Comparison of ENCODE assay signal across 24 cellular contexts in genomic region chr1:54615531-54616245, GRCh38. TPM values are rescaled to one million over a fixed set of nuclear protein-coding genes. Genes with fewer than 3 reads are reported as not detected.
DNase-seq lines count a peak whose midpoint lies in the region; ATAC-seq and TF ChIP-seq lines count a peak whose summit lies in the region.
"Had no signal": no experiment of that assay in that cellular context is flagged by ENCODE, and none has a peak within 500 bp of the region (broad histone marks: within the 10 kb centered on the region; RNA-seq: fewer than 3 reads in every experiment).

No MANE protein-coding gene starts in this region.

- H2BK12ac ChIP-seq in trophoblast cell (ENCODE audit: low read length) = no peak overlapping the region

- H3K4me3 Mint-ChIP-seq in endodermal cell = no peak overlapping the region
- H3K4me3 Mint-ChIP-seq: activated B cell treated with CpG ODN at 0.5 μM for 24 hours; activated CD8-positive, alpha-beta T cell treated with anti-CD3 and anti-CD28 coated beads for 36 hours; activated naive CD8-positive, alpha-beta T cell treated with anti-CD3 and anti-CD28 coated beads, Interleukin-2, amount 10 ng/mL, durations not matched to agents 7 days and 5 days; memory B cell; natural killer cell treated with Interleukin-12 subunit alpha and Interleukin-12 subunit beta and Interleukin-15 and Interleukin-18, amount 100 ng/mL, for 72 hours; stimulated activated effector memory CD8-positive, alpha-beta T cell treated with anti-CD3 and anti-CD28 coated beads, Interleukin-12 subunit alpha, Interleukin-12 subunit beta, amount 100 ng/mL, for 72 hours had no signal

- H4K8ac ChIP-seq in trophoblast cell (ENCODE audit: low read depth, low read length) = no peak overlapping the region

- H3K79me1 ChIP-seq in trophoblast cell (ENCODE audit: low read length) = no peaks in the 10 kb centered on the region

- H3K4ac ChIP-seq in trophoblast cell (ENCODE audit: low read depth, low read length) = no peak overlapping the region

- no peak overlapping the region for H2AK5ac ChIP-seq in trophoblast cell (ENCODE audit: low read length)

- no peak overlapping the region for H2BK120ac ChIP-seq in trophoblast cell (ENCODE audit: insufficient read depth, low read length, poor library complexity)

- no peaks in the 10 kb centered on the region for H3K9me2 ChIP-seq in Karpas-422 (replicated peaks; ENCODE audit: insufficient read depth, low read length)

- no peak overlapping the region for H3K23ac ChIP-seq in trophoblast cell (ENCODE audit: low read length)

- no peak overlapping the region for H3K27ac Mint-ChIP-seq in endodermal cell
- H3K27ac Mint-ChIP-seq: activated B cell treated with CpG ODN at 0.5 μM for 24 hours; activated CD8-positive, alpha-beta T cell treated with anti-CD3 and anti-CD28 coated beads for 36 hours; activated naive CD8-positive, alpha-beta T cell treated with anti-CD3 and anti-CD28 coated beads, Interleukin-2, amount 10 ng/mL, durations not matched to agents 7 days and 5 days; memory B cell; natural killer cell treated with Interleukin-12 subunit alpha and Interleukin-12 subunit beta and Interleukin-15 and Interleukin-18, amount 100 ng/mL, for 72 hours; stimulated activated effector memory CD8-positive, alpha-beta T cell treated with anti-CD3 and anti-CD28 coated beads, Interleukin-12 subunit alpha, Interleukin-12 subunit beta, amount 100 ng/mL, for 72 hours had no signal

- 37 to 54% methylated on average over 3 to 8 of the region's 13 CpGs for WGBS in gastroesophageal sphincter (ENCODE audit: low coverage in 1 of 2), 2 donors
- WGBS in trophoblast cell (ENCODE audit: extremely low coverage, insufficient coverage, insufficient read length) = no CpG with 5 or more reads among the region's 13 CpGs
- 83 to 87% methylated on average over 8 to 13 of the region's 13 CpGs for WGBS in endodermal cell (ENCODE audit: insufficient coverage in 1 of 2, insufficient read length in 1 of 2), 2 experiments

- H3K9me3 Mint-ChIP-seq in endodermal cell = no peaks in the 10 kb centered on the region
- H3K9me3 Mint-ChIP-seq: activated B cell treated with CpG ODN at 0.5 μM for 24 hours; activated CD8-positive, alpha-beta T cell treated with anti-CD3 and anti-CD28 coated beads for 36 hours; activated naive CD8-positive, alpha-beta T cell treated with anti-CD3 and anti-CD28 coated beads, Interleukin-2, amount 10 ng/mL, durations not matched to agents 7 days and 5 days; memory B cell; natural killer cell treated with Interleukin-12 subunit alpha and Interleukin-12 subunit beta and Interleukin-15 and Interleukin-18, amount 100 ng/mL, for 72 hours; stimulated activated effector memory CD8-positive, alpha-beta T cell treated with anti-CD3 and anti-CD28 coated beads, Interleukin-12 subunit alpha, Interleukin-12 subunit beta, amount 100 ng/mL, for 72 hours had no signal

- H4K12ac ChIP-seq in trophoblast cell (ENCODE audit: low read depth, low read length) = no peak overlapping the region

- no peaks in the 10 kb centered on the region for H3K9me3 ChIP-seq in Karpas-422 (ENCODE audit: low read length)
- no peaks in the 10 kb centered on the region for H3K9me3 ChIP-seq in Peyer's patch
- H3K9me3 ChIP-seq in gastroesophageal sphincter = no peaks in the 10 kb centered on the region
- H3K9me3 ChIP-seq in trophoblast cell (ENCODE audit: insufficient read depth, low read depth, low read length) = no peaks in the 10 kb centered on the region
- H3K9me3 ChIP-seq in endodermal cell (ENCODE audit: control insufficient read depth, low read length) = no peaks in the 10 kb centered on the region
- H3K9me3 ChIP-seq: psoas muscle, thoracic aorta had no signal

- H4K91ac ChIP-seq in trophoblast cell (ENCODE audit: low read depth, low read length) = no peak overlapping the region

- no peak overlapping the region for H3K18ac ChIP-seq in trophoblast cell (ENCODE audit: low read length)

- H3K79me2 ChIP-seq in Karpas-422 (ENCODE audit: low read length) = no peaks in the 10 kb centered on the region
- H3K79me2 ChIP-seq in trophoblast cell (ENCODE audit: control insufficient read depth, insufficient read depth, low read length, poor library complexity) = no peaks in the 10 kb centered on the region

- H3K4me3 ChIP-seq in Karpas-422 (ENCODE audit: low read length) (no peak overlapping the region), Peyer's patch (peak overlapping the region in 1 of 4 donors; percentile 19), gastroesophageal sphincter (no peak overlapping the region), trophoblast cell (ENCODE audit: low read depth, low read length) (peak overlapping the region; percentile 3), endodermal cell (ENCODE audit: low read length) (no peak overlapping the region)
- H3K4me3 ChIP-seq: psoas muscle, thoracic aorta had no signal

- no peak overlapping the region for H3K14ac ChIP-seq in trophoblast cell (ENCODE audit: low read length)

- peaks cover 6% of the 10 kb centered on the region for H3K4me1 Mint-ChIP-seq in endodermal cell
- H3K4me1 Mint-ChIP-seq: activated B cell treated with CpG ODN at 0.5 μM for 24 hours; activated naive CD8-positive, alpha-beta T cell treated with anti-CD3 and anti-CD28 coated beads, Interleukin-2, amount 10 ng/mL, durations not matched to agents 7 days and 5 days; memory B cell; stimulated activated effector memory CD8-positive, alpha-beta T cell treated with anti-CD3 and anti-CD28 coated beads, Interleukin-12 subunit alpha, Interleukin-12 subunit beta, amount 100 ng/mL, for 72 hours had no signal

- no peak overlapping the region for H3K27ac ChIP-seq in Karpas-422 (ENCODE audit: low read length)
- H3K27ac ChIP-seq in Peyer's patch = no peak overlapping the region
- no peak overlapping the region for H3K27ac ChIP-seq in gastroesophageal sphincter
- no peak overlapping the region for H3K27ac ChIP-seq in trophoblast cell (ENCODE audit: low read depth, low read length)
- no peak overlapping the region for H3K27ac ChIP-seq in endodermal cell (ENCODE audit: low read depth, low read length)
- H3K27ac ChIP-seq: brain microvascular endothelial cell, psoas muscle, thoracic aorta had no signal

- H3K27me3 ChIP-seq in Karpas-422 (ENCODE audit: low read length) = no peaks in the 10 kb centered on the region
- H3K27me3 ChIP-seq in Peyer's patch = no peaks in the 10 kb centered on the region
- H3K27me3 ChIP-seq in gastroesophageal sphincter = no peaks in the 10 kb centered on the region
- H3K27me3 ChIP-seq in trophoblast cell (ENCODE audit: insufficient read depth, low read length) = no peaks in the 10 kb centered on the region
- peaks cover 15% of the 10 kb centered on the region for H3K27me3 ChIP-seq in endodermal cell (ENCODE audit: control insufficient read depth, insufficient read depth, low read length, poor library complexity, severe bottlenecking)

- H4K20me1 ChIP-seq in Karpas-422 (ENCODE audit: insufficient read depth, low read depth, low read length) = no peaks in the 10 kb centered on the region

- DNase-seq in Karpas-422 = peak; percentile 47
- DNase-seq in Peyer's patch = peak in 2 of 3 donors; percentile 23 to 46
- no peak for DNase-seq in trophoblast cell
- no peak for DNase-seq in endodermal cell
- DNase-seq in NCI-H2227 treated with DMSO at 0.1 percent for 48 hours (lab: John Stamatoyannopoulos, UW) = no peak
- no peak for DNase-seq in NCI-H748 (lab: John Stamatoyannopoulos, UW; ENCODE audit: unreplicated experiment)
- DNase-seq: activated B cell treated with CpG ODN at 0.5 μM for 24 hours; activated CD8-positive, alpha-beta T cell treated with anti-CD3 and anti-CD28 coated beads for 36 hours; activated naive CD8-positive, alpha-beta T cell treated with anti-CD3 and anti-CD28 coated beads, Interleukin-2, amount 10 ng/mL, durations not matched to agents 7 days and 5 days; brain microvascular endothelial cell; dermis blood vessel endothelial cell; erythroblast; GOT3; Kasumi-1; NCI-H1436 treated with DMSO at 0.1 percent for 48 hours; NCI-H226; psoas muscle had no signal

- H3K9ac ChIP-seq in Karpas-422 (ENCODE audit: low read length) = no peak overlapping the region
- no peak overlapping the region for H3K9ac ChIP-seq in trophoblast cell (ENCODE audit: low read length)
- H3K9ac ChIP-seq in endodermal cell (ENCODE audit: extremely low read depth, low read length, poor library complexity, severe bottlenecking) = no peak overlapping the region

- no peaks in the 10 kb centered on the region for H3K36me3 Mint-ChIP-seq in endodermal cell (ENCODE audit: low read depth)
- H3K36me3 Mint-ChIP-seq: activated naive CD8-positive, alpha-beta T cell treated with anti-CD3 and anti-CD28 coated beads, Interleukin-2, amount 10 ng/mL, durations not matched to agents 7 days and 5 days; memory B cell; natural killer cell treated with Interleukin-12 subunit alpha and Interleukin-12 subunit beta and Interleukin-15 and Interleukin-18, amount 100 ng/mL, for 72 hours had no signal

- H2AFZ ChIP-seq in Karpas-422 (ENCODE audit: low read length) (no peak overlapping the region), trophoblast cell (ENCODE audit: insufficient read depth, low read length, poor library complexity) (no peak overlapping the region)

- H3K4me1 ChIP-seq in Karpas-422 (ENCODE audit: low read length) = peaks cover 3% of the 10 kb centered on the region; the same call in 1 of the 2 replicates
- H3K4me1 ChIP-seq in Peyer's patch = peaks cover 0 to 10% (median 0%) of the 10 kb centered on the region in 4 donors
- H3K4me1 ChIP-seq in gastroesophageal sphincter = peaks cover 0 to 9% (median 0%) of the 10 kb centered on the region in 3 donors
- H3K4me1 ChIP-seq in trophoblast cell (ENCODE audit: control insufficient read depth in 1 of 2, insufficient read depth in 2 of 2, low read length in 2 of 2) = peaks cover 0 to 4% of the 10 kb centered on the region in 2 experiments
- no peaks in the 10 kb centered on the region for H3K4me1 ChIP-seq in endodermal cell (ENCODE audit: control insufficient read depth, insufficient read depth, low read length)
- H3K4me1 ChIP-seq: psoas muscle had no signal

- H3K36me3 ChIP-seq in Karpas-422 (ENCODE audit: insufficient read depth, low read length) (no peaks in the 10 kb centered on the region), Peyer's patch (peaks cover 0 to 12% (median 0%) of the 10 kb centered on the region in 3 donors), gastroesophageal sphincter (peaks cover 0 to 2% of the 10 kb centered on the region in 2 donors), trophoblast cell (ENCODE audit: control insufficient read depth in 1 of 2, insufficient read depth in 2 of 2, low read length in 2 of 2) (no peaks in the 10 kb centered on the region), endodermal cell (ENCODE audit: control insufficient read depth, insufficient read depth, low read length) (no peaks in the 10 kb centered on the region)
- H3K36me3 ChIP-seq: brain microvascular endothelial cell, thoracic aorta had no signal

- peak; percentile 24 for ATAC-seq in gastroesophageal sphincter
- ATAC-seq in GM18520 (IDR thresholded peaks at IDR 0.05; ENCODE audit: unreplicated experiment) = no peak
- ATAC-seq: activated CD8-positive, alpha-beta T cell treated with anti-CD3 and anti-CD28 coated beads for 36 hours; psoas muscle had no signal

- TF ChIP-seq POLR2A in Peyer's patch (IDR thresholded peaks at IDR 0.05) = no peak
- no peak for TF ChIP-seq POLR2A in gastroesophageal sphincter (IDR thresholded peaks at IDR 0.05)

- TF ChIP-seq CTCF in Peyer's patch (IDR thresholded peaks at IDR 0.05) (no peak), gastroesophageal sphincter (IDR thresholded peaks at IDR 0.05) (no peak), endodermal cell (conservative IDR thresholded peaks at IDR 0.05) (no peak)

- H3K4me2 ChIP-seq in Karpas-422 (ENCODE audit: low read depth, low read length, poor library complexity, severe bottlenecking) = no peak overlapping the region
- no peak overlapping the region for H3K4me2 ChIP-seq in trophoblast cell (ENCODE audit: low read length)

- H2BK5ac ChIP-seq in trophoblast cell (ENCODE audit: low read depth, low read length, poor library complexity) = no peak overlapping the region

- TF ChIP-seq EP300 in gastroesophageal sphincter (IDR thresholded peaks at IDR 0.05) = no peak

- H3K27me3 Mint-ChIP-seq in endodermal cell (ENCODE audit: insufficient read depth) = peaks cover 8% of the 10 kb centered on the region
- H3K27me3 Mint-ChIP-seq: activated B cell treated with CpG ODN at 0.5 μM for 24 hours; activated CD8-positive, alpha-beta T cell treated with anti-CD3 and anti-CD28 coated beads for 36 hours had no signal

RNA-seq across cellular contexts. Expression of gene FAM151A, which starts 7.6 kb away (rescaled TPM):
- not detected in 2 replicates for total RNA-seq in Karpas-422 (2014; rRNA removed; shearing (Covaris generic); ENCODE audit: low replicate concordance)
- 1,000 to 10,000 TPM in 1 of 4 donors, 100 to 1,000 TPM in 1, 10 to 100 TPM in 2; 15.7 to 1,128 (median 174) TPM for total RNA-seq in Peyer's patch
- not detected for total RNA-seq in gastroesophageal sphincter
- polyA plus RNA-seq in trophoblast cell (2013) = 0.18 and 0.21 TPM in 2 replicates
- not detected for total RNA-seq in endodermal cell
- 0.11 TPM for polyA plus RNA-seq in endodermal cell (2013, experiment 1 of 2)
- polyA plus RNA-seq in endodermal cell (2013, experiment 2 of 2) = not detected
- total RNA-seq: activated B cell treated with CpG ODN at 0.5 μM for 24 hours; activated CD8-positive, alpha-beta T cell treated with anti-CD3 and anti-CD28 coated beads for 36 hours; activated naive CD8-positive, alpha-beta T cell treated with anti-CD3 and anti-CD28 coated beads, Interleukin-2, amount 10 ng/mL, durations not matched to agents 7 days and 5 days; dermis blood vessel endothelial cell; natural killer cell treated with Interleukin-12 subunit alpha and Interleukin-12 subunit beta and Interleukin-15 and Interleukin-18, amount 100 ng/mL, for 72 hours; psoas muscle; T-helper 1 cell treated with Interleukin-12 subunit alpha and Interleukin-12 subunit beta and Interleukin-4 antibody, amounts not matched to agents 30 ng/mL and 1 ng/mL, for 36 hours; thoracic aorta had no signal

RNA-seq across cellular contexts. Expression of gene MROH7, which starts 25.9 kb away (rescaled TPM):
- total RNA-seq in Karpas-422 (2014; rRNA removed; shearing (Covaris generic); ENCODE audit: low replicate concordance) = not detected in 2 replicates
- 10 to 100 TPM; 22.3 to 64.2 (median 35.5) TPM for total RNA-seq in Peyer's patch
- 10 to 100 TPM in 2 of 4 donors, 1 to 10 TPM in 2; 5.7 to 25.2 (median 13.3) TPM for total RNA-seq in gastroesophageal sphincter
- polyA plus RNA-seq in trophoblast cell (2013) = 0.16 and 0.24 TPM in 2 replicates
- total RNA-seq in endodermal cell = 1 to 10 TPM in 1 of 2 donors, under 1 TPM in 1; 0.46 to 1.4 TPM
- 0.32 TPM for polyA plus RNA-seq in endodermal cell (2013, experiment 1 of 2)
- polyA plus RNA-seq in endodermal cell (2013, experiment 2 of 2) = 0.62 TPM
- total RNA-seq: activated B cell treated with CpG ODN at 0.5 μM for 24 hours had no signal

Comparison
In these comparisons a context has a peak if more than half of its experiments do, and no peak if none do; other contexts are left out.
1. DNase-seq: peak in Karpas-422 (single experiment) and Peyer's patch (2 of 3); none in trophoblast cell (0 of 2), endodermal cell (single experiment), NCI-H2227 treated with DMSO at 0.1 percent for 48 hours (single experiment) and NCI-H748 (single experiment).
2. RNA of gene FAM151A, which starts 7.6 kb away (total RNA-seq): 15.7 to 1,128 TPM in Peyer's patch; not detected in endodermal cell, not detected in Karpas-422 and not detected in gastroesophageal sphincter; every median in the first group is over 10 times any median in the second.